8 cellular contexts compared by ENCODE assay signal in the genomic region with DNA sequence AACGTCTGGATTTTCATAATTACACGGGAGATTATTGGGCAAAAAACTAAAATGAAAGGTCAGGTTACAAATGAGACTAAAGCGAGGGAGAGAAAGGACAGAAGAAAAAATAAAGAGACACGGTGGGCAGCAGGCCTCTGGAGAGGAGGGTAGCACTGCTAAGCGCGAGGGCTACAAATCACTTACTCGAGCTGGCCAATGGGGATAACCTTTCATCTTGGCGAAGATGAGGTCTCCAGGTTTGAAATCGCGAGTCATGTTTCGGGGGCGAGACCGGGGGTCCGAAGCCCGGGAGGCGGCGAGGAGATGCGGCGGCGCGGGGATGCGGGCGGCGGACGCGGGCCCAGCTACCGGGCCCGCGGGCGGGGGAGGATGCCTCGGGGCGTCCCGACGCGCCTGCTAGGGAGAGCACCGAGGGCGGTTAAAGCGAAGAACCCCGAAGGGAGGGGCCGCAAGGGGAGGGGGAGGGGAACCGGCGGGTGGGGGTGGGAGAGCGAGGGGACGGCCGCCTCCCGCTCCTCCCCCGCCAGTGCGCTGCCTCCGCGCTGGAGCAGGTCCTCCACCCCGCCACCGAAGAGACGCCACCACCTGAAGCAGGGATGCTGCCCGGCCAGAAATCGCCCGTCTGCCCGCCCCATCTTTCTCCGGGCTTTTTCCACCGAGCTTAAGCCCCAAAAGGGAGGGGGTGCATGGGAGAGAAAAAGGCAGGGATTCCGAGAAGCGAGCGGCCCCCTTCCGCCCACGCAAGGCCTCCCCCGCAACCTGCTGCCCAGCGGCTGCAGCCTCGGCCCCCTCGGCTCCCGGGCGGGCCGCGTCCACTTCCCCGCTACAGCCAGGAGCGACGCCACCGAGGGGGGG. TPM values are rescaled to one million over a fixed set of nuclear protein-coding genes. Genes with fewer than 3 reads are reported as not detected.
DNase-seq lines count a peak whose midpoint lies in the region; ATAC-seq and TF ChIP-seq lines count a peak whose summit lies in the region.

No MANE protein-coding gene starts in this region.

- ATAC-seq in DND-41 (ENCODE audit: insufficient read depth, low read depth) (peak; percentile 44), GM21529 (IDR thresholded peaks at IDR 0.05; ENCODE audit: unreplicated experiment) (peak; percentile 39), WTC11 (peak; percentile 21)

- POLR2A ChIA-PET in WTC11 (lab: Charles Lee) = interaction anchor here (0.6 to 2.5 kb wide), 7 partner anchors 10 to 108 kb away, joined by 3 to 36 read pairs (median 4); partner anchors contain the start of gene CCDC171

- H3K36me3 Mint-ChIP-seq in WTC11 = peaks cover 48% of the 10 kb centered on the region

- H3K9ac ChIP-seq in DND-41 (ENCODE audit: low read depth, low read length) = peak overlapping the region; percentile 98

- peak overlapping the region; percentile 93 for H3K27ac Mint-ChIP-seq in WTC11

- H3K4me3 ChIP-seq in DND-41 (ENCODE audit: low read depth in 1 of 2, low read length in 2 of 2) = peak overlapping the region; percentile 75 to 84

- H3K27me3 ChIP-seq in DND-41 (ENCODE audit: insufficient read depth, low read length, poor library complexity) = no peaks in the 10 kb centered on the region

- H4K20me1 ChIP-seq in DND-41 (ENCODE audit: insufficient read depth, low read length) = peaks cover 40% of the 10 kb centered on the region; the same call in 1 of the 2 replicates

- H3K4me1 Mint-ChIP-seq in WTC11 = peaks cover 60% of the 10 kb centered on the region

- H3K4me2 ChIP-seq in DND-41 (ENCODE audit: insufficient read depth, low read length) = peak overlapping the region; percentile 73

- peaks cover 56% of the 10 kb centered on the region for H3K4me1 ChIP-seq in DND-41 (ENCODE audit: insufficient read depth, low read length)

- TF ChIP-seq CTCF in DND-41 (IDR thresholded peaks at IDR 0.05; ENCODE audit: borderline replicate concordance, extremely low read depth, low read length, poor library complexity, severe bottlenecking) (no peak), WTC11 (IDR thresholded peaks at IDR 0.05) (no peak)

- peak overlapping the region; percentile 72 for H2AFZ ChIP-seq in DND-41 (ENCODE audit: low read depth, low read length)

- CTCF ChIA-PET in WTC11 (lab: Charles Lee) = interaction anchor here (1.6 to 3.6 kb wide), 3 partner anchors 23 to 96 kb away, joined by 3 to 30 read pairs (median 12); partner anchors contain the start of gene CCDC171

- no peaks in the 10 kb centered on the region for H3K9me3 Mint-ChIP-seq in WTC11

- no peak for TF ChIP-seq RAD21 in Ishikawa (IDR thresholded peaks at IDR 0.05; ENCODE audit: low read depth)

- H3K79me2 ChIP-seq in DND-41 (ENCODE audit: insufficient read depth, low read length) = peaks cover 56% of the 10 kb centered on the region

- no peaks in the 10 kb centered on the region for H3K9me3 ChIP-seq in DND-41 (ENCODE audit: insufficient read depth, low read length, severe bottlenecking)

- peak overlapping the region; percentile 94 for H3K27ac ChIP-seq in DND-41 (ENCODE audit: low read length)
- peak overlapping the region; percentile 100 for H3K27ac ChIP-seq in caudate nucleus (ENCODE audit: low read depth, low read length)

- no peaks in the 10 kb centered on the region for H3K27me3 Mint-ChIP-seq in WTC11 (ENCODE audit: low read depth)

- TF ChIP-seq EP300 in Ishikawa (IDR thresholded peaks at IDR 0.05; ENCODE audit: borderline replicate concordance) = no peak

- H3K4me3 Mint-ChIP-seq in WTC11 = peak overlapping the region; percentile 93

- H3K36me3 ChIP-seq in DND-41 (ENCODE audit: insufficient read depth, low read length) = peaks cover 44% of the 10 kb centered on the region

- DNase-seq in DND-41 (peak; percentile 67), WTC11 (ENCODE audit: low spot score) (peak; percentile 68), caudate nucleus (lab: John Stamatoyannopoulos, UW) (peak in 37 of 61 donors; percentile 3 to 85 (median 55)), left kidney (ENCODE audit: low read depth, low spot score) (peak; percentile 83), kidney glomerular epithelial cell (lab: John Stamatoyannopoulos, UW) (no peak)
- DNase-seq in stimulated activated CD4-positive, alpha-beta T cell treated with anti-CD3 and anti-CD28 coated beads, Interleukin-2, amount 100 ng/mL, for 4 hours (ENCODE audit: low read depth) = peak; percentile 52

TF ChIP-seq in Ishikawa, 13 proteins besides CTCF, POLR2A, EP300 and RAD21:
- TF ChIP-seq USF1 (IDR thresholded peaks at IDR 0.05) = no peak
- TF ChIP-seq CEBPB (IDR thresholded peaks at IDR 0.05) = no peak
- TF ChIP-seq TCF12 (IDR thresholded peaks at IDR 0.05; ENCODE audit: low read depth) = no peak
- peak; percentile 92 for TF ChIP-seq EGR1 (IDR thresholded peaks at IDR 0.05)

TF ChIP-seq in WTC11, 78 proteins besides CTCF, POLR2A, EP300 and RAD21:
- no peak for TF ChIP-seq ZNF425 (CRISPR knock-in tag; conservative IDR thresholded peaks at IDR 0.05)
- peak; percentile 53 for TF ChIP-seq ZNF263 (CRISPR knock-in tag; IDR thresholded peaks at IDR 0.05; ENCODE audit: low read depth)
- no peak for TF ChIP-seq ZNF121 (CRISPR knock-in tag; IDR thresholded peaks at IDR 0.05)
- 0 out of 2 replicates have a peak, but pooled peaks have one; percentile 28 for TF ChIP-seq ZNF232 (CRISPR knock-in tag; IDR thresholded peaks at IDR 0.05)
- TF ChIP-seq ATF1 (CRISPR knock-in tag; IDR thresholded peaks at IDR 0.05) = 0 out of 2 replicates have a peak, but pooled peaks have one; percentile 10
- TF ChIP-seq ZNF219 (CRISPR knock-in tag; IDR thresholded peaks at IDR 0.05; ENCODE audit: borderline replicate concordance) = 0 out of 2 replicates have a peak, but pooled peaks have one; percentile 44
- no peak for TF ChIP-seq ZSCAN18 (CRISPR knock-in tag; IDR thresholded peaks at IDR 0.05)
- no peak for TF ChIP-seq NFE2L1 (CRISPR knock-in tag; IDR thresholded peaks at IDR 0.05)
- TF ChIP-seq, protein P1, sequence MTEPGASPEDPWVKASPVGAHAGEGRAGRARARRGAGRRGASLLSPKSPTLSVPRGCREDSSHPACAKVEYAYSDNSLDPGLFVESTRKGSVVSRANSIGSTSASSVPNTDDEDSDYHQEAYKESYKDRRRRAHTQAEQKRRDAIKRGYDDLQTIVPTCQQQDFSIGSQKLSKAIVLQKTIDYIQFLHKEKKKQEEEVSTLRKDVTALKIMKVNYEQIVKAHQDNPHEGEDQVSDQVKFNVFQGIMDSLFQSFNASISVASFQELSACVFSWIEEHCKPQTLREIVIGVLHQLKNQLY (CRISPR knock-in tag; IDR thresholded peaks at IDR 0.05) = no peak
- TF ChIP-seq ZNF416 (CRISPR knock-in tag; IDR thresholded peaks at IDR 0.05) = no peak
TF ChIP-seq in WTC11: peak in this region for 4.

RNA-seq across cellular contexts. Expression of gene PSIP1, which starts 0.6 kb away (rescaled TPM):
- total RNA-seq in WTC11 (2021) = 302 to 321 TPM (median 311 TPM) in 3 replicates

RNA-seq across cellular contexts. Expression of gene CCDC171, which starts 42.7 kb away (rescaled TPM):
- 2.8 to 4.1 TPM (median 2.9 TPM) in 3 replicates for total RNA-seq in WTC11 (2021)
